ENCODE assay signal across 14 cellular contexts in the genomic region with DNA sequence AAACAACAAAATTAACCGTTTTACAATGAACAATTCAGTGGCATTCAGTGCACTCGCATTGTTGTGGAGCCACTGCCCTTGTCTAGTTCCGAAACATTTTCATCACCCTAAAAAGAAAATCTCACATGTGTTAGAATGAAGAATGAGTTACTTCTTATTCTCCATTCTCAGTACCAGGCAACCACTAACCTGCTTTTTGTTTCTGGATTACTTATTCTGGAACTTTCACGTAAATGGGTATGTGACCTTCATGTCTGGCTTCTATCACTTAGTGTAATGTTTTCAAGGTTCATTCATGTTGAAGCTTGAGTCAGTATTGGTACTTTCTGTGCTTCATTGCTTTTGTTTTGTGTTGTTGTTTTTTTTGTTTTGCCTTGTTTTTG. TPM values are rescaled to one million over a fixed set of nuclear protein-coding genes. Genes with fewer than 3 reads are reported as not detected.
DNase-seq lines count a peak whose midpoint lies in the region; ATAC-seq, FAIRE-seq and TF ChIP-seq lines count a peak whose summit lies in the region.
"Had no signal": no experiment of that assay in that cellular context is flagged by ENCODE, and none has a peak within 500 bp of the region (broad histone marks: within the 10 kb centered on the region; RNA-seq: fewer than 3 reads in every experiment).

No MANE protein-coding gene starts in this region.

- no peak for DNase-seq in activated naive CD4-positive, alpha-beta T cell treated with anti-CD3 and anti-CD28 coated beads, Interleukin-2, amount 50 U/mL, for 72 hours (ENCODE audit: low spot score in 2 of 2)
- DNase-seq in activated naive CD4-positive, alpha-beta T cell (lab: John Stamatoyannopoulos, UW): no peak
- DNase-seq in glutamatergic neuron: no peak
- DNase-seq in H4 (ENCODE audit: low spot score): no peak
- DNase-seq in COLO668 (lab: John Stamatoyannopoulos, UW; ENCODE audit: unreplicated experiment): no peak
- DNase-seq in RCC 7860 (ENCODE audit: low spot score): no peak
- DNase-seq: activated CD8-positive, alpha-beta T cell treated with anti-CD3 and anti-CD28 coated beads, Interleukin-2, amount 10 ng/mL, durations not matched to agents 7 days and 5 days; DND-41; left cardiac atrium; NCI-H1417; spleen; SW 1271 had no signal

- H3K27me3 Mint-ChIP-seq in glutamatergic neuron (ENCODE audit: unreplicated experiment): peaks cover 2% of the 10 kb centered on the region

- ATAC-seq in activated naive CD4-positive, alpha-beta T cell treated with anti-CD3 and anti-CD28 coated beads, Interleukin-2, amount 50 U/mL, for 72 hours: peak; percentile 69 to 82
- ATAC-seq in GM21786 (IDR thresholded peaks at IDR 0.05; ENCODE audit: unreplicated experiment) (peak; percentile 66), HG03175 (IDR thresholded peaks at IDR 0.05; ENCODE audit: unreplicated experiment) (peak; percentile 41)
- ATAC-seq: activated CD8-positive, alpha-beta T cell treated with anti-CD3 and anti-CD28 coated beads, Interleukin-2, amount 10 ng/mL, durations not matched to agents 7 days and 5 days; left cardiac atrium had no signal

- H3K36me3 Mint-ChIP-seq in activated naive CD4-positive, alpha-beta T cell treated with anti-CD3 and anti-CD28 coated beads, Interleukin-2, amount 50 U/mL, for 72 hours: peaks cover 0 to 17% of the 10 kb centered on the region in 2 donors
- H3K36me3 Mint-ChIP-seq in glutamatergic neuron (ENCODE audit: unreplicated experiment): no peaks in the 10 kb centered on the region

- no peak overlapping the region for H3K4me3 Mint-ChIP-seq in glutamatergic neuron (ENCODE audit: unreplicated experiment)
- H3K4me3 Mint-ChIP-seq: activated CD8-positive, alpha-beta T cell treated with anti-CD3 and anti-CD28 coated beads, Interleukin-2, amount 10 ng/mL, durations not matched to agents 7 days and 5 days had no signal

- H3K4me1 Mint-ChIP-seq in glutamatergic neuron (ENCODE audit: low read depth, unreplicated experiment): no peaks in the 10 kb centered on the region

- peak overlapping the region in 1 of 2 donors; percentile 2 for H3K27ac Mint-ChIP-seq in activated naive CD4-positive, alpha-beta T cell treated with anti-CD3 and anti-CD28 coated beads, Interleukin-2, amount 50 U/mL, for 72 hours
- H3K27ac Mint-ChIP-seq in glutamatergic neuron (ENCODE audit: unreplicated experiment): no peak overlapping the region
- H3K27ac Mint-ChIP-seq: activated CD8-positive, alpha-beta T cell treated with anti-CD3 and anti-CD28 coated beads, Interleukin-2, amount 10 ng/mL, durations not matched to agents 7 days and 5 days had no signal

- TF ChIP-seq CTCF in glutamatergic neuron (IDR thresholded peaks at IDR 0.05; ENCODE audit: partially characterized antibody, unreplicated experiment): no peak

- FAIRE-seq in RCC 7860 (lab: Jason Lieb, UNC): no peak

- no peaks in the 10 kb centered on the region for H3K9me3 Mint-ChIP-seq in activated naive CD4-positive, alpha-beta T cell treated with anti-CD3 and anti-CD28 coated beads, Interleukin-2, amount 50 U/mL, for 72 hours
- no peaks in the 10 kb centered on the region for H3K9me3 Mint-ChIP-seq in glutamatergic neuron (ENCODE audit: unreplicated experiment)

RNA-seq across cellular contexts. Expression of a gene that starts 15.6 kb away (rescaled TPM):
- 10 to 100 TPM; 22.6 to 23.7 TPM for total RNA-seq in activated naive CD4-positive, alpha-beta T cell treated with anti-CD3 and anti-CD28 coated beads, Interleukin-2, amount 50 U/mL, for 72 hours
- total RNA-seq in glutamatergic neuron (ENCODE audit: unreplicated experiment): 14.3 TPM
- total RNA-seq in H4 (2014; rRNA removed; shearing (Covaris generic)): 8.7 and 32.9 TPM in 2 replicates
